ENCODE assay signal across 1 cellular context in genomic region chr11:83006877-83007330, GRCh38.
TF ChIP-seq lines count a peak whose summit lies in the region.

No MANE protein-coding gene starts in this region.

TF ChIP-seq in WTC11, 78 proteins besides CTCF, POLR2A, EP300 and RAD21 (continued from another document):
- TF ChIP-seq ZNF281 (CRISPR knock-in tag; IDR thresholded peaks at IDR 0.05) (no peak), CDX4 (CRISPR knock-in tag; IDR thresholded peaks at IDR 0.05; ENCODE audit: borderline replicate concordance) (no peak)
